26 cellular contexts compared by ENCODE assay signal in genomic region chr2:170696948-170697347, GRCh38. TPM values are rescaled to one million over a fixed set of nuclear protein-coding genes. Genes with fewer than 3 reads are reported as not detected.
"Had no signal": no experiment of that assay in that cellular context is flagged by ENCODE, and none has a peak within 500 bp of the region (broad histone marks: within the 10 kb centered on the region; RNA-seq: fewer than 3 reads in every experiment).

No MANE protein-coding gene starts in this region.

- DNase-seq: colonic mucosa; effector memory CD4-positive, alpha-beta T cell; erythroblast; foreskin fibroblast; gastrocnemius medialis; left lung; naive thymus-derived CD8-positive, alpha-beta T cell; stimulated activated CD4-positive, alpha-beta T cell treated with anti-CD3 and anti-CD28 coated beads, Interleukin-12 subunit alpha, Interleukin-12 subunit beta, amount 100 ng/mL, for 4 hours; stimulated activated CD4-positive, alpha-beta T cell treated with anti-CD3 and anti-CD28 coated beads, Interleukin-1b, Interleukin-23, amount 100 ng/mL, for 48 hours; stimulated activated CD4-positive, alpha-beta T cell treated with anti-CD3 and anti-CD28 coated beads, Interleukin-4, amount 100 ng/mL, for 1 hour; stimulated activated CD8-positive, alpha-beta memory T cell treated with anti-CD3 and anti-CD28 coated beads, Interleukin-4, amount 100 ng/mL, for 48 hours; stimulated activated naive CD4-positive, alpha-beta T cell; substantia nigra; testis; tibial artery; upper lobe of right lung had no signal

- H3K36me3 Mint-ChIP-seq: naive thymus-derived CD8-positive, alpha-beta T cell had no signal

- H3K4me3 ChIP-seq: colonic mucosa, gastrocnemius medialis, left lung, prostate gland, right atrium auricular region, smooth muscle cell, testis, tibial artery, upper lobe of right lung, vagina had no signal

- H3K4me1 Mint-ChIP-seq: central memory CD8-positive, alpha-beta T cell; naive thymus-derived CD8-positive, alpha-beta T cell had no signal

- H3K36me3 ChIP-seq: colonic mucosa, gastrocnemius medialis, left lung, prostate gland, right atrium auricular region, tibial artery, upper lobe of right lung, vagina had no signal

- H3K4me2 ChIP-seq: smooth muscle cell had no signal

- H3K9me3 Mint-ChIP-seq: central memory CD8-positive, alpha-beta T cell; dendritic cell treated with granulocyte-macrophage colony-stimulating factor and Interleukin-4, amounts not matched to agents 40 ng/mL and 50 ng/mL, for 4 days had no signal

- H3K9me3 ChIP-seq: colonic mucosa, gastrocnemius medialis, left lung, prostate gland, right atrium auricular region, testis, tibial artery, upper lobe of right lung, vagina had no signal

- H3K27ac ChIP-seq: colonic mucosa, gastrocnemius medialis, left lung, prostate gland, right atrium auricular region, testis, tibial artery, upper lobe of right lung, vagina had no signal

- H3K27ac Mint-ChIP-seq: dendritic cell treated with granulocyte-macrophage colony-stimulating factor and Interleukin-4, amounts not matched to agents 40 ng/mL and 50 ng/mL, for 4 days; naive thymus-derived CD8-positive, alpha-beta T cell had no signal

- H3K4me3 Mint-ChIP-seq: central memory CD8-positive, alpha-beta T cell; dendritic cell treated with granulocyte-macrophage colony-stimulating factor and Interleukin-4, amounts not matched to agents 40 ng/mL and 50 ng/mL, for 4 days; naive thymus-derived CD8-positive, alpha-beta T cell had no signal

- H3K27me3 ChIP-seq: colonic mucosa, gastrocnemius medialis, left lung, right atrium auricular region, testis, tibial artery, upper lobe of right lung, vagina had no signal

- H3K4me1 ChIP-seq: colonic mucosa, gastrocnemius medialis, left lung, prostate gland, right atrium auricular region, tibial artery, upper lobe of right lung, vagina had no signal

RNA-seq across cellular contexts. Expression of gene SP5, which starts 18.2 kb away (rescaled TPM):
- total RNA-seq: chondrocyte; lung microvascular endothelial cell; myocyte; naive thymus-derived CD8-positive, alpha-beta T cell; osteoblast; smooth muscle cell had no signal
